In the genomic region with DNA sequence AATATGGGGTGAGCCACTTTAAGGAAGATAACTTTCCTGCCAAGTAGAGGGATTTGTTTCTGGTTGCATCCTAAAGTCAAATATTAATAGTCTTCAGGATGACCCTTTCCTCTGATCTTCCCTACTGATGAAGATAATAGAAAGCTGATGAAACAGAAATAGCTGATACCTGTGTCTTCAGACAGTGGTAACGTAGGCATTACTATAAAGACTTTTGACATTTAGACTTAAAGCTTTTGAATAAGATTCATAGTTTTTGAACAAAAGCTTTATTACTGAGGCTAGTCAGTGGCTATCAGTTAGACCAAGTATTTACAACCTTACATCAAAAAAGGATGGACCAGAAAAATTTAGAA, we compare ENCODE assay signal across 10 cellular contexts. TPM values are rescaled to one million over a fixed set of nuclear protein-coding genes. Genes with fewer than 3 reads are reported as not detected.
A peak's percentile ranks its signal among the peaks of the same experiment; 100 is the strongest.
DNase-seq lines count a peak whose midpoint lies in the region; ATAC-seq and TF ChIP-seq lines count a peak whose summit lies in the region.
"Had no signal": no experiment of that assay in that cellular context is flagged by ENCODE, and none has a peak within 500 bp of the region (broad histone marks: within the 10 kb centered on the region; RNA-seq: fewer than 3 reads in every experiment).

No MANE protein-coding gene starts in this region.

- peaks cover 60% of the 10 kb centered on the region for H3K4me1 Mint-ChIP-seq in activated T-cell treated with anti-CD3 and anti-CD28 coated beads, Interleukin-2, amount 50 U/mL, for 4 hours (ENCODE audit: low read depth)

- no peak for TF ChIP-seq CTCF in body of pancreas (IDR thresholded peaks at IDR 0.05)
- TF ChIP-seq CTCF in lower lobe of right lung (IDR thresholded peaks at IDR 0.05) = no peak
- no peak for TF ChIP-seq CTCF in tibial artery (IDR thresholded peaks at IDR 0.05)

- no peaks in the 10 kb centered on the region for H3K9me3 Mint-ChIP-seq in activated T-cell treated with anti-CD3 and anti-CD28 coated beads, Interleukin-2, amount 50 U/mL, for 4 hours

- intact Hi-C loops in body of pancreas (cut with DNase I) (no loop called here), lower lobe of right lung (cut with DNase I) (no loop called here), tibial artery (cut with DNase I; ENCODE audit: low total_unique reads) (no loop called here)

- no peaks in the 10 kb centered on the region for H3K27me3 ChIP-seq in body of pancreas
- H3K27me3 ChIP-seq in lower lobe of right lung (ENCODE audit: low read depth) = no peaks in the 10 kb centered on the region
- H3K27me3 ChIP-seq in tibial artery = no peaks in the 10 kb centered on the region
- H3K27me3 ChIP-seq: BLaER1 had no signal

- ATAC-seq in activated T-cell treated with anti-CD3 and anti-CD28 coated beads, Interleukin-2, amount 50 U/mL, for 4 hours = no peak
- ATAC-seq in body of pancreas (no peak), lower lobe of right lung (no peak)
- ATAC-seq: naive thymus-derived CD4-positive, alpha-beta T cell had no signal

- no peak for TF ChIP-seq POLR2A in body of pancreas (IDR thresholded peaks at IDR 0.05)

- H3K27ac ChIP-seq in body of pancreas (peak overlapping the region in 3 of 4 donors; percentile 80 to 92 (median 87)), lower lobe of right lung (peak overlapping the region; percentile 93), tibial artery (peak overlapping the region; percentile 79 to 84)
- H3K27ac ChIP-seq: BLaER1 had no signal

- H3K9me3 ChIP-seq in body of pancreas = no peaks in the 10 kb centered on the region
- H3K9me3 ChIP-seq in lower lobe of right lung = no peaks in the 10 kb centered on the region
- no peaks in the 10 kb centered on the region for H3K9me3 ChIP-seq in tibial artery
- H3K9me3 ChIP-seq: BLaER1 had no signal

- DNase-seq in activated T-cell treated with anti-CD3 and anti-CD28 coated beads, Interleukin-2, amount 50 U/mL, for 4 hours = no peak
- no peak for DNase-seq in activated T-cell treated with anti-CD3 and anti-CD28 coated beads for 4 hours
- DNase-seq in body of pancreas = no peak
- DNase-seq in lower lobe of right lung = no peak
- no peak for DNase-seq in tibial artery
- DNase-seq in germinal center (ENCODE audit: low spot score) = no peak
- DNase-seq in NCI-H2171 treated with DMSO at 0.1 percent for 48 hours (lab: John Stamatoyannopoulos, UW) = no peak
- DNase-seq in NCI-H1417 (lab: John Stamatoyannopoulos, UW) = no peak
- DNase-seq: naive thymus-derived CD4-positive, alpha-beta T cell had no signal

- WGBS in body of pancreas, 2 donors = 63 to 72% methylated on average over 1 of the region's 1 CpG

- peaks cover 10% of the 10 kb centered on the region for H3K36me3 Mint-ChIP-seq in activated T-cell treated with anti-CD3 and anti-CD28 coated beads, Interleukin-2, amount 50 U/mL, for 4 hours (ENCODE audit: insufficient read depth)

- H3K4me3 ChIP-seq in body of pancreas = no peak overlapping the region
- peak overlapping the region; percentile 67 for H3K4me3 ChIP-seq in lower lobe of right lung
- H3K4me3 ChIP-seq in tibial artery = peak overlapping the region; percentile 63 to 76
- H3K4me3 ChIP-seq: BLaER1 had no signal

- H3K4me1 ChIP-seq in body of pancreas (peaks cover 28% of the 10 kb centered on the region), lower lobe of right lung (peaks cover 56% of the 10 kb centered on the region), tibial artery (peaks cover 0 to 70% (median 22%) of the 10 kb centered on the region in 4 donors)

- H3K36me3 ChIP-seq in body of pancreas (replicated peaks in 1 of 2; ENCODE audit: insufficient read depth in 1 of 2, low read depth in 2 of 2) (no peaks in the 10 kb centered on the region), lower lobe of right lung (no peaks in the 10 kb centered on the region), tibial artery (no peaks in the 10 kb centered on the region)
- H3K36me3 ChIP-seq: BLaER1 had no signal

- H3K27me3 Mint-ChIP-seq in activated T-cell treated with anti-CD3 and anti-CD28 coated beads, Interleukin-2, amount 50 U/mL, for 4 hours (ENCODE audit: low read depth) = no peaks in the 10 kb centered on the region
- H3K27me3 Mint-ChIP-seq: naive thymus-derived CD4-positive, alpha-beta T cell had no signal

- H3K4me3 Mint-ChIP-seq in activated T-cell treated with anti-CD3 and anti-CD28 coated beads, Interleukin-2, amount 50 U/mL, for 4 hours = peak overlapping the region; percentile 93

RNA-seq across cellular contexts. Expression of a gene that starts 1.4 kb away (rescaled TPM):
- 10 to 100 TPM; 19.1 to 31.6 (median 31.5) TPM for total RNA-seq in activated T-cell treated with anti-CD3 and anti-CD28 coated beads, Interleukin-2, amount 50 U/mL, for 4 hours
- 10 to 100 TPM; 22.8 to 58.3 TPM for total RNA-seq in body of pancreas
- total RNA-seq in lower lobe of right lung = 127 TPM

Comparison
In these comparisons a context has a peak if more than half of its experiments do, and no peak if none do; other contexts are left out.
1. H3K4me3 ChIP-seq: peak in lower lobe of right lung (single experiment) and tibial artery (2 of 2); none in body of pancreas (0 of 2).
2. Peak in every context shown above with its lines, with median percentiles within 50 percentile points of each other: H3K27ac ChIP-seq.